Comparison of ENCODE assay signal across 27 cellular contexts in genomic region chr11:116376054-116376453, GRCh38.
"Had no signal": no experiment of that assay in that cellular context is flagged by ENCODE, and none has a peak within 500 bp of the region (broad histone marks: within the 10 kb centered on the region; RNA-seq: fewer than 3 reads in every experiment).

No MANE protein-coding gene starts in this region.

- H3K4me3 Mint-ChIP-seq: activated CD8-positive, alpha-beta T cell treated with anti-CD3 and anti-CD28 coated beads for 36 hours; activated naive CD4-positive, alpha-beta T cell treated with anti-CD3 and anti-CD28 coated beads, Interleukin-2, amount 50 U/mL, for 24 hours; activated naive CD8-positive, alpha-beta T cell treated with anti-CD3 and anti-CD28 coated beads, Interleukin-2, amount 50 U/mL, for 24 hours; activated T-cell treated with anti-CD3 and anti-CD28 coated beads, Interleukin-2, amount 50 U/mL, for 4 hours; activated T-helper 17 cell treated with anti-CD3 and anti-CD28 coated beads, Interleukin-2, amount 50 U/mL, for 72 hours; central memory CD8-positive, alpha-beta T cell; dendritic cell treated with granulocyte-macrophage colony-stimulating factor and Interleukin-4, amounts not matched to agents 40 ng/mL and 50 ng/mL, for 4 days; endodermal cell; mesothelial cell of epicardium; naive B cell; nephron progenitor cell; stimulated activated effector memory CD8-positive, alpha-beta T cell treated with anti-CD3 and anti-CD28 coated beads, Interleukin-12 subunit alpha, Interleukin-12 subunit beta, amount 100 ng/mL, for 72 hours; stimulated activated naive CD8-positive, alpha-beta T cell treated with anti-CD3 and anti-CD28 coated beads, Interleukin-15, Interleukin-2, amounts not matched to agents 100 ng/mL and 50 ng/mL, for 24 hours had no signal

- H3K36me3 Mint-ChIP-seq: activated naive CD4-positive, alpha-beta T cell treated with anti-CD3 and anti-CD28 coated beads, Interleukin-2, amount 50 U/mL, for 24 hours; mesothelial cell of epicardium; naive B cell; stimulated activated effector memory CD8-positive, alpha-beta T cell treated with anti-CD3 and anti-CD28 coated beads, Interleukin-12 subunit alpha, Interleukin-12 subunit beta, amount 100 ng/mL, for 72 hours had no signal

- H3K9me3 Mint-ChIP-seq: activated CD8-positive, alpha-beta T cell treated with anti-CD3 and anti-CD28 coated beads for 36 hours; activated naive CD8-positive, alpha-beta T cell treated with anti-CD3 and anti-CD28 coated beads, Interleukin-2, amount 50 U/mL, for 24 hours; activated T-cell treated with anti-CD3 and anti-CD28 coated beads, Interleukin-2, amount 50 U/mL, for 4 hours; dendritic cell treated with granulocyte-macrophage colony-stimulating factor and Interleukin-4, amounts not matched to agents 40 ng/mL and 50 ng/mL, for 4 days; endodermal cell; mesothelial cell of epicardium; nephron progenitor cell; stimulated activated naive CD8-positive, alpha-beta T cell treated with anti-CD3 and anti-CD28 coated beads, Interleukin-15, Interleukin-2, amounts not matched to agents 100 ng/mL and 50 ng/mL, for 24 hours had no signal

- DNase-seq: activated CD4-positive, alpha-beta T cell treated with anti-CD3 and anti-CD28 coated beads for 48 hours; activated CD8-positive, alpha-beta T cell treated with anti-CD3 and anti-CD28 coated beads for 36 hours; activated gamma-delta T cell treated with Interleukin-2 at 50 U/mL for 16 hours; activated naive CD8-positive, alpha-beta T cell treated with anti-CD3 and anti-CD28 coated beads, Interleukin-2, amount 50 U/mL, for 24 hours; activated T-cell treated with anti-CD3 and anti-CD28 coated beads, Interleukin-2, amount 50 U/mL, for 4 hours; amygdala; endodermal cell; foreskin fibroblast; head of caudate nucleus; naive B cell; nephron progenitor cell; ovary; sigmoid colon; small intestine; stimulated activated CD4-positive, alpha-beta T cell treated with anti-CD3 and anti-CD28 coated beads, Interleukin-4, amount 100 ng/mL, for 24 hours; T1000; trophoblast cell; WERI-Rb-1 had no signal

- H3K27ac Mint-ChIP-seq: activated CD8-positive, alpha-beta T cell treated with anti-CD3 and anti-CD28 coated beads for 36 hours; activated naive CD4-positive, alpha-beta T cell treated with anti-CD3 and anti-CD28 coated beads, Interleukin-2, amount 50 U/mL, for 24 hours; activated naive CD8-positive, alpha-beta T cell treated with anti-CD3 and anti-CD28 coated beads, Interleukin-2, amount 50 U/mL, for 24 hours; activated T-helper 17 cell treated with anti-CD3 and anti-CD28 coated beads, Interleukin-2, amount 50 U/mL, for 72 hours; dendritic cell treated with granulocyte-macrophage colony-stimulating factor and Interleukin-4, amounts not matched to agents 40 ng/mL and 50 ng/mL, for 4 days; endodermal cell; mesothelial cell of epicardium; naive B cell; nephron progenitor cell; stimulated activated effector memory CD8-positive, alpha-beta T cell treated with anti-CD3 and anti-CD28 coated beads, Interleukin-12 subunit alpha, Interleukin-12 subunit beta, amount 100 ng/mL, for 72 hours; stimulated activated naive CD8-positive, alpha-beta T cell treated with anti-CD3 and anti-CD28 coated beads, Interleukin-15, Interleukin-2, amounts not matched to agents 100 ng/mL and 50 ng/mL, for 24 hours had no signal

- H3K27me3 Mint-ChIP-seq: activated CD8-positive, alpha-beta T cell treated with anti-CD3 and anti-CD28 coated beads for 36 hours; stimulated activated naive CD8-positive, alpha-beta T cell treated with anti-CD3 and anti-CD28 coated beads, Interleukin-15, Interleukin-2, amounts not matched to agents 100 ng/mL and 50 ng/mL, for 24 hours had no signal

- ATAC-seq: activated CD4-positive, CD25-positive, alpha-beta regulatory T cell treated with anti-CD3 and anti-CD28 coated beads, Interleukin-2, amount 50 U/mL, for 24 hours; activated CD8-positive, alpha-beta T cell treated with anti-CD3 and anti-CD28 coated beads for 36 hours; activated naive CD8-positive, alpha-beta T cell treated with anti-CD3 and anti-CD28 coated beads, Interleukin-2, amount 50 U/mL, for 24 hours; activated T-cell treated with anti-CD3 and anti-CD28 coated beads, Interleukin-2, amount 50 U/mL, for 4 hours; activated T-helper 17 cell treated with anti-CD3 and anti-CD28 coated beads, Interleukin-2, amount 50 U/mL, for 72 hours; esophagus mucosa; stimulated activated effector memory CD8-positive, alpha-beta T cell treated with anti-CD3 and anti-CD28 coated beads, Interleukin-12 subunit alpha, Interleukin-12 subunit beta, amount 100 ng/mL, for 72 hours had no signal

- H3K4me1 Mint-ChIP-seq: activated naive CD4-positive, alpha-beta T cell treated with anti-CD3 and anti-CD28 coated beads, Interleukin-2, amount 50 U/mL, for 24 hours; activated naive CD8-positive, alpha-beta T cell treated with anti-CD3 and anti-CD28 coated beads, Interleukin-2, amount 50 U/mL, for 24 hours; activated T-helper 17 cell treated with anti-CD3 and anti-CD28 coated beads, Interleukin-2, amount 50 U/mL, for 72 hours; central memory CD8-positive, alpha-beta T cell; mesothelial cell of epicardium; stimulated activated effector memory CD8-positive, alpha-beta T cell treated with anti-CD3 and anti-CD28 coated beads, Interleukin-12 subunit alpha, Interleukin-12 subunit beta, amount 100 ng/mL, for 72 hours had no signal
